In genomic region chr12:131794061-131794460, GRCh38 we compare ENCODE assay signal across 23 cellular contexts. TPM values are rescaled to one million over a fixed set of nuclear protein-coding genes. Genes with fewer than 3 reads are reported as not detected.
"Had no signal": no experiment of that assay in that cellular context is flagged by ENCODE, and none has a peak within 500 bp of the region (broad histone marks: within the 10 kb centered on the region; RNA-seq: fewer than 3 reads in every experiment).

No MANE protein-coding gene starts in this region.

- H3K4me3 Mint-ChIP-seq: activated CD4-positive, alpha-beta T cell treated with anti-CD3 and anti-CD28 coated beads, Interleukin-2, amount 10 ng/mL, durations not matched to agents 24 days and 14 days; activated CD8-positive, alpha-beta T cell treated with anti-CD3 and anti-CD28 coated beads, Interleukin-2, amount 10 ng/mL, durations not matched to agents 7 days and 5 days; activated T-helper 17 cell treated with anti-CD3 and anti-CD28 coated beads, Interleukin-2, amount 50 U/mL, for 72 hours; central memory CD8-positive, alpha-beta T cell; nephron; type B pancreatic cell had no signal

- H2AFZ ChIP-seq: parathyroid adenoma had no signal

- H3K9me3 Mint-ChIP-seq: activated CD4-positive, alpha-beta T cell treated with anti-CD3 and anti-CD28 coated beads, Interleukin-2, amount 10 ng/mL, durations not matched to agents 24 days and 14 days; activated naive CD4-positive, alpha-beta T cell treated with anti-CD3 and anti-CD28 coated beads, Interleukin-2, amount 50 U/mL, for 72 hours; activated T-helper 17 cell treated with anti-CD3 and anti-CD28 coated beads, Interleukin-2, amount 50 U/mL, for 72 hours; central memory CD8-positive, alpha-beta T cell; type B pancreatic cell had no signal

- H3K27me3 ChIP-seq: ascending aorta, breast epithelium, heart left ventricle, vagina had no signal

- H3K27ac Mint-ChIP-seq: activated CD4-positive, alpha-beta T cell treated with anti-CD3 and anti-CD28 coated beads, Interleukin-2, amount 10 ng/mL, durations not matched to agents 24 days and 14 days; activated CD8-positive, alpha-beta T cell treated with anti-CD3 and anti-CD28 coated beads, Interleukin-2, amount 10 ng/mL, durations not matched to agents 7 days and 5 days; activated T-helper 17 cell treated with anti-CD3 and anti-CD28 coated beads, Interleukin-2, amount 50 U/mL, for 72 hours; nephron; type B pancreatic cell had no signal

- DNase-seq: activated CD4-positive, alpha-beta T cell treated with anti-CD3 and anti-CD28 coated beads, Interleukin-2, amount 10 ng/mL, durations not matched to agents 24 days and 14 days; activated CD8-positive, alpha-beta T cell treated with anti-CD3 and anti-CD28 coated beads, Interleukin-2, amount 10 ng/mL, durations not matched to agents 7 days and 5 days; activated T-cell treated with anti-CD3 and anti-CD28 coated beads, Interleukin-2, amount 50 U/mL, for 1 hour; heart left ventricle; islet precursor cell; left cardiac atrium; midbrain; right cardiac atrium; stimulated activated CD4-positive, alpha-beta T cell treated with anti-CD3 and anti-CD28 coated beads, Interleukin-12 subunit alpha, Interleukin-12 subunit beta, amount 100 ng/mL, for 4 hours; T-helper 2 cell had no signal

- H3K4me1 Mint-ChIP-seq: nephron had no signal

- H3K9ac ChIP-seq: parathyroid adenoma had no signal

- H3K4me3 ChIP-seq: ascending aorta, breast epithelium, coronary artery, heart left ventricle, thoracic aorta, vagina had no signal

- H3K4me1 ChIP-seq: ascending aorta, breast epithelium, heart left ventricle, parathyroid adenoma had no signal

- H3K9me3 ChIP-seq: ascending aorta, breast epithelium, thoracic aorta, vagina had no signal

- ATAC-seq: activated CD4-positive, CD25-positive, alpha-beta regulatory T cell treated with anti-CD3 and anti-CD28 coated beads, Interleukin-2, amount 50 U/mL, for 24 hours; activated CD8-positive, alpha-beta T cell treated with anti-CD3 and anti-CD28 coated beads, Interleukin-2, amount 10 ng/mL, durations not matched to agents 7 days and 5 days; activated naive CD4-positive, alpha-beta T cell treated with anti-CD3 and anti-CD28 coated beads, Interleukin-2, amount 50 U/mL, for 72 hours; activated T-helper 17 cell treated with anti-CD3 and anti-CD28 coated beads, Interleukin-2, amount 50 U/mL, for 72 hours; heart left ventricle; left cardiac atrium had no signal

- H3K27ac ChIP-seq: ascending aorta, breast epithelium, coronary artery, epithelial cell of prostate, heart left ventricle, parathyroid adenoma, thoracic aorta, vagina had no signal

- H3K27me3 Mint-ChIP-seq: activated CD4-positive, alpha-beta T cell treated with anti-CD3 and anti-CD28 coated beads, Interleukin-2, amount 10 ng/mL, durations not matched to agents 24 days and 14 days; activated T-helper 17 cell treated with anti-CD3 and anti-CD28 coated beads, Interleukin-2, amount 50 U/mL, for 72 hours; central memory CD8-positive, alpha-beta T cell; type B pancreatic cell had no signal

RNA-seq across cellular contexts. Expression of gene MMP17, which starts 34.1 kb away (rescaled TPM):
- total RNA-seq: activated CD8-positive, alpha-beta T cell treated with anti-CD3 and anti-CD28 coated beads, Interleukin-2, amount 10 ng/mL, durations not matched to agents 7 days and 5 days; activated naive CD4-positive, alpha-beta T cell treated with anti-CD3 and anti-CD28 coated beads, Interleukin-2, amount 50 U/mL, for 72 hours had no signal
